20 cellular contexts compared by ENCODE assay signal in genomic region chr3:101102678-101103296, GRCh38.
"Had no signal": no experiment of that assay in that cellular context is flagged by ENCODE, and none has a peak within 500 bp of the region (broad histone marks: within the 10 kb centered on the region; RNA-seq: fewer than 3 reads in every experiment).

No MANE protein-coding gene starts in this region.

- H3K4me3 ChIP-seq: SK-N-MC had no signal

- H3K4me1 Mint-ChIP-seq: activated CD8-positive, alpha-beta memory T cell treated with anti-CD3 and anti-CD28 coated beads, Interleukin-2, amount 10 ng/mL, durations not matched to agents 7 days and 5 days had no signal

- ATAC-seq: activated CD4-positive, CD25-positive, alpha-beta regulatory T cell treated with anti-CD3 and anti-CD28 coated beads, Interleukin-2, amount 50 U/mL, for 24 hours; activated CD8-positive, alpha-beta memory T cell treated with anti-CD3 and anti-CD28 coated beads, Interleukin-2, amount 10 ng/mL, durations not matched to agents 7 days and 5 days had no signal

- H3K27ac ChIP-seq: SK-N-MC had no signal

- DNase-seq: activated CD4-positive, alpha-beta T cell treated with anti-CD3 and anti-CD28 coated beads for 48 hours; activated CD4-positive, alpha-beta T cell treated with anti-CD3 and anti-CD28 coated beads, Interleukin-2, amount 50 U/mL, for 48 hours; activated CD8-positive, alpha-beta memory T cell treated with anti-CD3 and anti-CD28 coated beads, Interleukin-2, amount 10 ng/mL, durations not matched to agents 7 days and 5 days; activated effector memory CD4-positive, alpha-beta T cell treated with anti-CD3 and anti-CD28 coated beads, Interleukin-2, amount 50 U/mL, for 16 hours; activated naive CD4-positive, alpha-beta T cell treated with anti-CD3 and anti-CD28 coated beads for 36 hours; activated T-cell treated with anti-CD3 and anti-CD28 coated beads, Interleukin-2, amount 50 U/mL, for 24 hours; anterior cingulate cortex; cerebellar nuclear complex; Kasumi-1; KBM-7; NCI-H1048; NCI-H146; NCI-H187 treated with DMSO at 0.1 percent for 48 hours; NCI-H2081 treated with DMSO at 0.1 percent for 48 hours; NCI-H446; NCI-H524 had no signal

- H3K4me3 Mint-ChIP-seq: activated CD8-positive, alpha-beta memory T cell treated with anti-CD3 and anti-CD28 coated beads, Interleukin-2, amount 10 ng/mL, durations not matched to agents 7 days and 5 days; activated naive CD4-positive, alpha-beta T cell treated with anti-CD3 and anti-CD28 coated beads for 36 hours; activated naive CD8-positive, alpha-beta T cell; activated T-cell treated with anti-CD3 and anti-CD28 coated beads, Interleukin-2, amount 50 U/mL, for 24 hours; T-helper 1 cell treated with Interleukin-12 subunit alpha and Interleukin-12 subunit beta and Interleukin-4 antibody, amounts not matched to agents 30 μg/mL and 1 μg/mL, for 36 hours had no signal

- H3K9me3 Mint-ChIP-seq: activated naive CD4-positive, alpha-beta T cell treated with anti-CD3 and anti-CD28 coated beads for 36 hours; activated T-cell treated with anti-CD3 and anti-CD28 coated beads, Interleukin-2, amount 50 U/mL, for 24 hours; T-helper 1 cell treated with Interleukin-12 subunit alpha and Interleukin-12 subunit beta and Interleukin-4 antibody, amounts not matched to agents 30 μg/mL and 1 μg/mL, for 36 hours had no signal

- H3K36me3 Mint-ChIP-seq: activated CD8-positive, alpha-beta memory T cell treated with anti-CD3 and anti-CD28 coated beads, Interleukin-2, amount 10 ng/mL, durations not matched to agents 7 days and 5 days; activated naive CD8-positive, alpha-beta T cell had no signal
